25 cellular contexts compared by ENCODE assay signal in genomic region chr7:89857767-89858166, GRCh38.
"Had no signal": no experiment of that assay in that cellular context is flagged by ENCODE, and none has a peak within 500 bp of the region (broad histone marks: within the 10 kb centered on the region; RNA-seq: fewer than 3 reads in every experiment).

No MANE protein-coding gene starts in this region.

- H3K4me3 Mint-ChIP-seq: effector memory CD8-positive, alpha-beta T cell; endodermal cell; mesothelial cell of epicardium; naive B cell; naive thymus-derived CD8-positive, alpha-beta T cell had no signal

- H3K9me3 Mint-ChIP-seq: effector memory CD8-positive, alpha-beta T cell had no signal

- H3K4me2 ChIP-seq: hepatocyte had no signal

- H3K9me3 ChIP-seq: colonic mucosa had no signal

- H3K27ac ChIP-seq: colonic mucosa, dorsolateral prefrontal cortex, esophagus muscularis mucosa, foreskin keratinocyte, gastroesophageal sphincter, heart left ventricle, hepatocyte, left lung, lower lobe of right lung had no signal

- H3K27ac Mint-ChIP-seq: effector memory CD8-positive, alpha-beta T cell; endodermal cell; mesothelial cell of epicardium; naive B cell; naive thymus-derived CD8-positive, alpha-beta T cell had no signal

- H2AFZ ChIP-seq: hepatocyte had no signal

- DNase-seq: colonic mucosa; dermis blood vessel endothelial cell; dorsolateral prefrontal cortex; effector CD4-positive, alpha-beta T cell; effector memory CD8-positive, alpha-beta T cell; endodermal cell; foreskin keratinocyte; heart left ventricle; hypothalamus; left cardiac atrium; left lung; left ventricle myocardium superior; lower lobe of right lung; mesenchymal stem cell; mucosa of descending colon; naive B cell; naive thymus-derived CD8-positive, alpha-beta T cell had no signal

- H3K79me2 ChIP-seq: hepatocyte had no signal

- H3K36me3 ChIP-seq: colonic mucosa, esophagus muscularis mucosa, gastroesophageal sphincter, heart left ventricle, left lung, lower lobe of right lung had no signal

- H3K4me1 ChIP-seq: colonic mucosa, esophagus muscularis mucosa, foreskin keratinocyte, gastroesophageal sphincter, heart left ventricle, left lung, lower lobe of right lung had no signal

- H3K4me3 ChIP-seq: colonic mucosa, dorsolateral prefrontal cortex, esophagus muscularis mucosa, gastroesophageal sphincter, heart left ventricle, hepatocyte, left lung, lower lobe of right lung, mucosa of descending colon had no signal

- H3K36me3 Mint-ChIP-seq: mesothelial cell of epicardium, naive B cell had no signal

- H3K27me3 ChIP-seq: colonic mucosa, dorsolateral prefrontal cortex, esophagus muscularis mucosa, foreskin keratinocyte, gastroesophageal sphincter, heart left ventricle, hepatocyte, left lung had no signal

- ATAC-seq: effector memory CD8-positive, alpha-beta T cell; foreskin keratinocyte; gastroesophageal sphincter; heart left ventricle; left cardiac atrium; left lung; left ventricle myocardium superior; lower lobe of right lung; mucosa of descending colon; naive thymus-derived CD8-positive, alpha-beta T cell had no signal

- H3K4me1 Mint-ChIP-seq: endodermal cell; naive B cell; naive thymus-derived CD8-positive, alpha-beta T cell had no signal

- H3K27me3 Mint-ChIP-seq: effector memory CD8-positive, alpha-beta T cell; naive B cell; naive thymus-derived CD8-positive, alpha-beta T cell had no signal

- FAIRE-seq: endometrium, frontal cortex, islet of Langerhans, keratinocyte had no signal
